8 cellular contexts compared by ENCODE assay signal in the genomic region with DNA sequence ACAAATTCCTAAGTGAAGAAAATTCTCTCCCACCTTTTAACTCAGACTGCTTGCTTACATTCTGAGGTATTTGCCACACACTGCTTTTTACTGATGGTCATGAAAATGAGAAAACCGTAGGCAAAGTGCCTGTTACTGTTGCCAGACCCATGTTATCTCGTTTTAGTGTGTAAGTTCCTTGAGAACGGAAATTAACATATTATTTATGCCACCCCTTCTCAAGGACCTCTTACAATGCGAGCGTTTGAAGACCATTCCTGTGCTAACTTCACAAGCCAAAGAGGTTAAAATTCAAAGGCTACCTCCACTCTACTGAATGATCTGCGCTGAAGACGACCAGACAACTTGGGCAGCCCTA. TPM values are rescaled to one million over a fixed set of nuclear protein-coding genes. Genes with fewer than 3 reads are reported as not detected.
DNase-seq lines count a peak whose midpoint lies in the region; ATAC-seq, FAIRE-seq and TF ChIP-seq lines count a peak whose summit lies in the region.

No MANE protein-coding gene starts in this region.

- peak overlapping the region; percentile 100 for H3K4me3 Mint-ChIP-seq in activated CD4-positive, alpha-beta T cell treated with anti-CD3 and anti-CD28 coated beads, Interleukin-2, amount 10 ng/mL, durations not matched to agents 24 days and 14 days
- H3K4me3 Mint-ChIP-seq in activated naive CD8-positive, alpha-beta T cell treated with anti-CD3 and anti-CD28 coated beads for 36 hours, result peak overlapping the region; percentile 96

- H3K9me3 Mint-ChIP-seq in activated CD4-positive, alpha-beta T cell treated with anti-CD3 and anti-CD28 coated beads, Interleukin-2, amount 10 ng/mL, durations not matched to agents 24 days and 14 days, result no peaks in the 10 kb centered on the region
- no peaks in the 10 kb centered on the region for H3K9me3 Mint-ChIP-seq in activated naive CD8-positive, alpha-beta T cell treated with anti-CD3 and anti-CD28 coated beads for 36 hours

- peaks cover 45% of the 10 kb centered on the region for H3K4me1 Mint-ChIP-seq in activated CD4-positive, alpha-beta T cell treated with anti-CD3 and anti-CD28 coated beads, Interleukin-2, amount 10 ng/mL, durations not matched to agents 24 days and 14 days
- peaks cover 33% of the 10 kb centered on the region for H3K4me1 Mint-ChIP-seq in activated naive CD8-positive, alpha-beta T cell treated with anti-CD3 and anti-CD28 coated beads for 36 hours

- no peaks in the 10 kb centered on the region for H3K27me3 Mint-ChIP-seq in activated CD4-positive, alpha-beta T cell treated with anti-CD3 and anti-CD28 coated beads, Interleukin-2, amount 10 ng/mL, durations not matched to agents 24 days and 14 days
- H3K27me3 Mint-ChIP-seq in activated naive CD8-positive, alpha-beta T cell treated with anti-CD3 and anti-CD28 coated beads for 36 hours, result no peaks in the 10 kb centered on the region

- H3K9me3 ChIP-seq in left lung (no peaks in the 10 kb centered on the region), thymus (ENCODE audit: control insufficient read depth) (no peaks in the 10 kb centered on the region)

- ATAC-seq in left lung, result no peak

- peak overlapping the region; percentile 99 for H3K27ac Mint-ChIP-seq in activated CD4-positive, alpha-beta T cell treated with anti-CD3 and anti-CD28 coated beads, Interleukin-2, amount 10 ng/mL, durations not matched to agents 24 days and 14 days
- H3K27ac Mint-ChIP-seq in activated naive CD8-positive, alpha-beta T cell treated with anti-CD3 and anti-CD28 coated beads for 36 hours, result peak overlapping the region; percentile 100

- FAIRE-seq in HTR-8/SVneo (lab: Jason Lieb, UNC), result no peak

- no peak for TF ChIP-seq CTCF in left lung (IDR thresholded peaks at IDR 0.05)

- peak overlapping the region; percentile 93 to 94 for H3K27ac ChIP-seq in left lung
- H3K27ac ChIP-seq in thymus (ENCODE audit: low read depth), result peak overlapping the region; percentile 95

- peaks cover 0 to 18% of the 10 kb centered on the region in 2 donors for H3K36me3 ChIP-seq in left lung
- H3K36me3 ChIP-seq in thymus (ENCODE audit: control insufficient read depth, insufficient read depth), result no peaks in the 10 kb centered on the region

- DNase-seq in activated CD4-positive, alpha-beta T cell treated with anti-CD3 and anti-CD28 coated beads, Interleukin-2, amount 10 ng/mL, durations not matched to agents 24 days and 14 days, result no peak
- no peak for DNase-seq in activated CD4-positive, alpha-beta T cell treated with anti-CD3 and anti-CD28 coated beads, Interleukin-2, amount 50 U/mL, for 48 hours
- no peak for DNase-seq in activated naive CD8-positive, alpha-beta T cell treated with anti-CD3 and anti-CD28 coated beads for 36 hours
- DNase-seq in left lung (no peak), HTR-8/SVneo (ENCODE audit: insufficient read length, low spot score) (no peak), T1000 (lab: John Stamatoyannopoulos, UW) (no peak), DMS 273 (lab: John Stamatoyannopoulos, UW; ENCODE audit: unreplicated experiment) (no peak)

- H3K27me3 ChIP-seq in left lung (no peaks in the 10 kb centered on the region), thymus (ENCODE audit: control insufficient read depth, insufficient read depth) (no peaks in the 10 kb centered on the region)

- H3K36me3 Mint-ChIP-seq in activated CD4-positive, alpha-beta T cell treated with anti-CD3 and anti-CD28 coated beads, Interleukin-2, amount 10 ng/mL, durations not matched to agents 24 days and 14 days (ENCODE audit: low read depth), result peaks cover 4% of the 10 kb centered on the region
- no peaks in the 10 kb centered on the region for H3K36me3 Mint-ChIP-seq in activated naive CD8-positive, alpha-beta T cell treated with anti-CD3 and anti-CD28 coated beads for 36 hours

- WGBS in thymus, result under 1% methylated on average over 7 of the region's 7 CpGs

- H3K4me1 ChIP-seq in left lung (peaks cover 6 to 40% of the 10 kb centered on the region in 2 donors), thymus (ENCODE audit: control insufficient read depth, insufficient read depth, low read length) (peaks cover 6% of the 10 kb centered on the region)

- H3K4me3 ChIP-seq in left lung, result peak overlapping the region; percentile 66 to 88
- H3K4me3 ChIP-seq in thymus (ENCODE audit: low read length), result peak overlapping the region; percentile 89

- intact Hi-C loops in activated CD4-positive, alpha-beta T cell treated with anti-CD3 and anti-CD28 coated beads, Interleukin-2, amount 10 ng/mL, durations not matched to agents 24 days and 14 days (cut with micrococcal nuclease), result loop anchor here (1.0 kb wide), 1 partner anchor 9 kb away; no protein-coding TSS in a partner anchor
- intact Hi-C loops in left lung (cut with DNase I), result no loop called here

RNA-seq across cellular contexts. Expression of gene NVL, which starts 0.5 kb away (rescaled TPM):
- 41.4 and 52.4 TPM in 2 replicates for total RNA-seq in activated CD4-positive, alpha-beta T cell treated with anti-CD3 and anti-CD28 coated beads, Interleukin-2, amount 10 ng/mL, durations not matched to agents 24 days and 14 days
- 10 to 100 TPM; 41.6 to 45.2 TPM for total RNA-seq in activated naive CD8-positive, alpha-beta T cell treated with anti-CD3 and anti-CD28 coated beads for 36 hours
- 10 to 100 TPM; 22.4 to 25.0 TPM for total RNA-seq in left lung
- 55.1 TPM for polyA plus RNA-seq in thymus

RNA-seq across cellular contexts. Expression of gene CNIH4, which starts 27.2 kb away (rescaled TPM):
- 77.2 and 78.1 TPM in 2 replicates for total RNA-seq in activated CD4-positive, alpha-beta T cell treated with anti-CD3 and anti-CD28 coated beads, Interleukin-2, amount 10 ng/mL, durations not matched to agents 24 days and 14 days
- total RNA-seq in activated naive CD8-positive, alpha-beta T cell treated with anti-CD3 and anti-CD28 coated beads for 36 hours, result 10 to 100 TPM; 48.5 to 53.2 TPM
- 10 to 100 TPM; 70.8 to 87.4 TPM for total RNA-seq in left lung
- polyA plus RNA-seq in thymus, result 44.6 TPM
